ENCODE assay signal across 12 cellular contexts in the genomic region with DNA sequence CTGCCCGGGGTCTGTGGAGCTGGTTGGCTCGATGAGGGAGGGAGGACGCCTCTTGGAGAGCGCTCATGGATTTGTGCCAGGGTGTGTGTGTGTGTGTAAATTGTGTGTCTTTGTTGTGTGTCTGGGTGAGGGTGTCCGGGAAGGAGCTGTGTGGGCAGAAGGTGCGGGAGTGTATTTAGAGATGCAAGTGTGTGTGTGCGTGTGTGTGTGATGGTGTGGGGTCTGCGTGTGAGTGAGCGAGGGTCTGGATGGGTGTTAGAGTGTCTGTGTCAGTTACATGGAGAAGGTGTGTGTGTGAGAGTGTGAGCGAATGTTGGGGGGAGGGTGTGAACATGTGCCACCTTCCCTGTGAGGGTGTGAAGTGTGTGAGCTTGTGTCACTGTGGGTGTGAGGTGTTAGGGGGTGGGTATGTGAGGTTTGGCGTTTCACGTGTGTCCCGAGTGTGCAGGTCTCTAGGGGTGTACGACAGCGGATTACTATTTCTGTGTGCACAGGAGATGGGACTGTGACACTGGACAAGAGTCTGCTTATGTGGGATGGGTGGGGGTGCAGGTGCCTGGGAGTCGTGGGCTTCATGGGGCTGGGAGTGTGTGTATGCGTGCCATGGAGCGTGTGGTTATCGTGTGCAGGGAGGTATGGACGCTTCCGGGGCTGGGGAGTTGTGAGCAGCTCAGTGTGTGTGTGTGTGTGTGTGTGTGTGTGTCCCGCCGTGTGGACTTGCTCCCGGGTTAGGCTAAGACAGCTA. TPM values are rescaled to one million over a fixed set of nuclear protein-coding genes. Genes with fewer than 3 reads are reported as not detected.
A peak's percentile ranks its signal among the peaks of the same experiment; 100 is the strongest.
DNase-seq lines count a peak whose midpoint lies in the region; ATAC-seq and TF ChIP-seq lines count a peak whose summit lies in the region.
"Had no signal": no experiment of that assay in that cellular context is flagged by ENCODE, and none has a peak within 500 bp of the region (broad histone marks: within the 10 kb centered on the region; RNA-seq: fewer than 3 reads in every experiment).

No MANE protein-coding gene starts in this region.

- no peaks in the 10 kb centered on the region for H3K79me2 ChIP-seq in mesendoderm (ENCODE audit: control insufficient read depth, insufficient read depth, low read length)

- H2BK120ac ChIP-seq in mesendoderm (ENCODE audit: low read depth, low read length): no peak overlapping the region

- H3K27ac ChIP-seq in heart left ventricle (no peak overlapping the region), right atrium auricular region (no peak overlapping the region), mesendoderm (ENCODE audit: low read depth, low read length) (no peak overlapping the region), tibial artery (no peak overlapping the region)
- H3K27ac ChIP-seq: BLaER1 treated with 17β-estradiol and CSF1 and Interleukin-3, amounts not matched to agents 10 nM and 100 nM had no signal

- H3K4me3 ChIP-seq in heart left ventricle (peak overlapping the region in 9 of 12 donors; percentile 5 to 43 (median 28)), right atrium auricular region (peak overlapping the region in 1 of 2 donors; percentile 37), mesendoderm (ENCODE audit: low read length) (peak overlapping the region; percentile 6), tibial artery (peak overlapping the region; percentile 37 to 38)
- H3K4me3 ChIP-seq: BLaER1 treated with 17β-estradiol and CSF1 and Interleukin-3, amounts not matched to agents 10 nM and 100 nM had no signal

- H4K8ac ChIP-seq in mesendoderm (ENCODE audit: low read depth, low read length): no peak overlapping the region

- H3K23ac ChIP-seq in mesendoderm (ENCODE audit: low read length): peak overlapping the region; percentile 95

- H3K36me3 Mint-ChIP-seq in activated T-helper 1 cell treated with anti-CD3 and anti-CD28 coated beads, Interleukin-12 subunit alpha, Interleukin-12 subunit beta, Interleukin-2, Interleukin-4 antibody, amounts not matched to agents 30 ng/mL and 10 ng/mL and 1 ng/mL, durations not matched to agents 14 hours and 24 hours and 36 hours (ENCODE audit: low read depth): no peaks in the 10 kb centered on the region

- TF ChIP-seq CTCF in heart left ventricle (IDR thresholded peaks at IDR 0.05) (no peak), right atrium auricular region (IDR thresholded peaks at IDR 0.05) (no peak), tibial artery (IDR thresholded peaks at IDR 0.05) (no peak)

- H3K4me1 Mint-ChIP-seq in activated T-helper 1 cell treated with anti-CD3 and anti-CD28 coated beads, Interleukin-12 subunit alpha, Interleukin-12 subunit beta, Interleukin-2, Interleukin-4 antibody, amounts not matched to agents 30 ng/mL and 10 ng/mL and 1 ng/mL, durations not matched to agents 14 hours and 24 hours and 36 hours (ENCODE audit: low read depth): no peaks in the 10 kb centered on the region

- no peak overlapping the region for H3K4ac ChIP-seq in mesendoderm (ENCODE audit: low read depth, low read length)

- no peaks in the 10 kb centered on the region for H3K79me1 ChIP-seq in mesendoderm (ENCODE audit: low read length)

- H3K4me3 Mint-ChIP-seq in activated T-helper 1 cell treated with anti-CD3 and anti-CD28 coated beads, Interleukin-12 subunit alpha, Interleukin-12 subunit beta, Interleukin-2, Interleukin-4 antibody, amounts not matched to agents 30 ng/mL and 10 ng/mL and 1 ng/mL, durations not matched to agents 14 hours and 24 hours and 36 hours: no peak overlapping the region

- peak overlapping the region; percentile 75 for H3K56ac ChIP-seq in mesendoderm (ENCODE audit: low read length)

- no peak overlapping the region for H2BK5ac ChIP-seq in mesendoderm (ENCODE audit: low read length)

- WGBS in heart left ventricle, 4 donors: 4 to 8% (median 5%) methylated on average over 22 to 24 of the region's 24 CpGs
- no CpG with 5 or more reads among the region's 24 CpGs for WGBS in mesendoderm (ENCODE audit: extremely low coverage, insufficient coverage, low lambda C conversion rate)

- ATAC-seq in heart left ventricle (no peak), GM21423 (IDR thresholded peaks at IDR 0.05; ENCODE audit: unreplicated experiment) (no peak), HG03097 (IDR thresholded peaks at IDR 0.05; ENCODE audit: low FRiP score, unreplicated experiment) (no peak), HG03025 (IDR thresholded peaks at IDR 0.05; ENCODE audit: low FRiP score, unreplicated experiment) (no peak)

- TF ChIP-seq POLR2A in heart left ventricle (IDR thresholded peaks at IDR 0.05): no peak

- no peak overlapping the region for H2BK15ac ChIP-seq in mesendoderm (replicated peaks; ENCODE audit: low read depth)

- no peaks in the 10 kb centered on the region for H3K36me3 ChIP-seq in heart left ventricle
- H3K36me3 ChIP-seq in right atrium auricular region: no peaks in the 10 kb centered on the region
- no peaks in the 10 kb centered on the region for H3K36me3 ChIP-seq in mesendoderm (ENCODE audit: control insufficient read depth, insufficient read depth, low read length)
- no peaks in the 10 kb centered on the region for H3K36me3 ChIP-seq in tibial artery
- H3K36me3 ChIP-seq: BLaER1 treated with 17β-estradiol and CSF1 and Interleukin-3, amounts not matched to agents 10 nM and 100 nM had no signal

- H3K27me3 ChIP-seq in heart left ventricle (peaks cover 33 to 91% (median 71%) of the 10 kb centered on the region in 9 donors), right atrium auricular region (peaks cover 15 to 34% of the 10 kb centered on the region in 2 donors), mesendoderm (ENCODE audit: insufficient read depth, low read length, poor library complexity) (peaks cover 14% of the 10 kb centered on the region), tibial artery (peaks cover 0 to 90% of the 10 kb centered on the region in 2 donors)

- intact Hi-C loops in heart left ventricle (cut with DNase I) (loop anchor here in 4 of 10 donors (10.0 kb wide), 3 partner anchors 444 to 614 kb away; no protein-coding TSS in a partner anchor), tibial artery (cut with DNase I; ENCODE audit: low total_unique reads) (no loop called here)
- intact Hi-C loops in activated T-helper 1 cell treated with anti-CD3 and anti-CD28 coated beads, Interleukin-12 subunit alpha, Interleukin-12 subunit beta, Interleukin-2, Interleukin-4 antibody, amounts not matched to agents 30 ng/mL and 10 ng/mL and 1 ng/mL, durations not matched to agents 14 hours and 24 hours and 36 hours (cut with micrococcal nuclease): loop anchor here (10.0 kb wide), 1 partner anchor 536 kb away; no protein-coding TSS in a partner anchor

- DNase-seq in heart left ventricle: no peak
- DNase-seq in right atrium auricular region (ENCODE audit: low spot score): no peak
- DNase-seq in activated T-helper 1 cell treated with anti-CD3 and anti-CD28 coated beads, Interleukin-12 subunit alpha, Interleukin-12 subunit beta, Interleukin-2, Interleukin-4 antibody, amounts not matched to agents 30 ng/mL and 10 ng/mL and 1 ng/mL, durations not matched to agents 14 hours and 24 hours and 36 hours (ENCODE audit: low spot score): no peak
- no peak for DNase-seq in mesendoderm
- no peak for DNase-seq in tibial artery
- DNase-seq: aorta; GF-D8; stimulated activated CD4-positive, alpha-beta T cell treated with anti-CD3 and anti-CD28 coated beads, Interleukin-12 subunit alpha, Interleukin-12 subunit beta, amount 100 ng/mL, for 4 hours had no signal

- H3K18ac ChIP-seq in mesendoderm (ENCODE audit: low read length): no peak overlapping the region

- H4K5ac ChIP-seq in mesendoderm (ENCODE audit: low read length): no peak overlapping the region

- H3K9me3 Mint-ChIP-seq in activated T-helper 1 cell treated with anti-CD3 and anti-CD28 coated beads, Interleukin-12 subunit alpha, Interleukin-12 subunit beta, Interleukin-2, Interleukin-4 antibody, amounts not matched to agents 30 ng/mL and 10 ng/mL and 1 ng/mL, durations not matched to agents 14 hours and 24 hours and 36 hours: no peaks in the 10 kb centered on the region

- H3K27ac Mint-ChIP-seq in activated T-helper 1 cell treated with anti-CD3 and anti-CD28 coated beads, Interleukin-12 subunit alpha, Interleukin-12 subunit beta, Interleukin-2, Interleukin-4 antibody, amounts not matched to agents 30 ng/mL and 10 ng/mL and 1 ng/mL, durations not matched to agents 14 hours and 24 hours and 36 hours: peak overlapping the region; percentile 13

- peak overlapping the region; percentile 28 for H3K4me2 ChIP-seq in mesendoderm (ENCODE audit: low read length)
- H3K4me2 ChIP-seq: BLaER1 treated with 17β-estradiol and CSF1 and Interleukin-3, amounts not matched to agents 10 nM and 100 nM had no signal

- peak overlapping the region; percentile 51 for H3K9ac ChIP-seq in mesendoderm (ENCODE audit: low read length)
- H3K9ac ChIP-seq: BLaER1 treated with 17β-estradiol and CSF1 and Interleukin-3, amounts not matched to agents 10 nM and 100 nM had no signal

- peaks cover 57% of the 10 kb centered on the region for H3K27me3 Mint-ChIP-seq in activated T-helper 1 cell treated with anti-CD3 and anti-CD28 coated beads, Interleukin-12 subunit alpha, Interleukin-12 subunit beta, Interleukin-2, Interleukin-4 antibody, amounts not matched to agents 30 ng/mL and 10 ng/mL and 1 ng/mL, durations not matched to agents 14 hours and 24 hours and 36 hours (ENCODE audit: insufficient read depth)

- H2AK5ac ChIP-seq in mesendoderm (ENCODE audit: low read length): peak overlapping the region; percentile 48

- H3K9me3 ChIP-seq in heart left ventricle (no peaks in the 10 kb centered on the region), right atrium auricular region (no peaks in the 10 kb centered on the region), tibial artery (no peaks in the 10 kb centered on the region)
- H3K9me3 ChIP-seq: BLaER1 treated with 17β-estradiol and CSF1 and Interleukin-3, amounts not matched to agents 10 nM and 100 nM had no signal

- H3K4me1 ChIP-seq in heart left ventricle (peaks cover 0 to 41% (median 11%) of the 10 kb centered on the region in 12 donors), right atrium auricular region (peaks cover 0 to 34% of the 10 kb centered on the region in 2 donors), mesendoderm (ENCODE audit: control insufficient read depth, low read depth, low read length) (peaks cover 7% of the 10 kb centered on the region), tibial artery (peaks cover 0 to 49% (median 44%) of the 10 kb centered on the region in 4 donors)

RNA-seq across cellular contexts. Expression of gene IGSF21, which starts 0.9 kb away (rescaled TPM):
- total RNA-seq in heart left ventricle (1 to 10 TPM in 3 of 9 donors, under 1 TPM in 6; 0.54 to 2.2 (median 0.97) TPM), right atrium auricular region (1 to 10 TPM; 1.8 to 6.0 TPM)
- under 1 TPM in 1 of 2 donors, not detected in 1; 0.90 TPM for polyA plus RNA-seq in heart left ventricle
- total RNA-seq in activated T-helper 1 cell treated with anti-CD3 and anti-CD28 coated beads, Interleukin-12 subunit alpha, Interleukin-12 subunit beta, Interleukin-2, Interleukin-4 antibody, amounts not matched to agents 30 ng/mL and 10 ng/mL and 1 ng/mL, durations not matched to agents 14 hours and 24 hours and 36 hours: not detected in 2 replicates
- 3.6 TPM for polyA plus RNA-seq in mesendoderm (2013, experiment 1 of 2)
- polyA plus RNA-seq in mesendoderm (2013, experiment 2 of 2): 3.7 TPM
